13 cellular contexts compared by ENCODE assay signal in genomic region chr1:222240536-222241181, GRCh38.
DNase-seq lines count a peak whose midpoint lies in the region; ATAC-seq, FAIRE-seq and TF ChIP-seq lines count a peak whose summit lies in the region.
"Had no signal": no experiment of that assay in that cellular context is flagged by ENCODE, and none has a peak within 500 bp of the region (broad histone marks: within the 10 kb centered on the region; RNA-seq: fewer than 3 reads in every experiment).

No MANE protein-coding gene starts in this region.

- ATAC-seq in left colon, result no peak
- ATAC-seq: lower lobe of right lung, Panc1 had no signal

- H3K27me3 ChIP-seq in astrocyte (ENCODE audit: insufficient read depth, low read length) (no peaks in the 10 kb centered on the region), tibial artery (no peaks in the 10 kb centered on the region)

- FAIRE-seq in astrocyte (lab: Jason Lieb, UNC) (peak; percentile 73), islet of Langerhans (lab: Jason Lieb, UNC) (peak; percentile 98)

- intact Hi-C loops in tibial artery (cut with DNase I; ENCODE audit: low total_unique reads), result no loop called here
- intact Hi-C loops in left colon (cut with DNase I, micrococcal nuclease), result no loop called here

- TF ChIP-seq CTCF in AG10803 (conservative IDR thresholded peaks at IDR 0.05; ENCODE audit: low read length) (no peak), astrocyte (IDR thresholded peaks at IDR 0.05; ENCODE audit: insufficient read depth, low read depth, low read length) (no peak), tibial artery (IDR thresholded peaks at IDR 0.05) (no peak)

- no peak overlapping the region for H3K4me2 ChIP-seq in astrocyte (ENCODE audit: low read length)

- H3K4me3 Mint-ChIP-seq in astrocyte (ENCODE audit: unreplicated experiment), result no peak overlapping the region
- H3K4me3 Mint-ChIP-seq: CD4-positive, CD25-positive, alpha-beta regulatory T cell had no signal

- H3K4me3 ChIP-seq in AG10803 (ENCODE audit: low read length) (no peak overlapping the region), astrocyte (ENCODE audit: insufficient read depth, low read depth, low read length) (no peak overlapping the region), tibial artery (no peak overlapping the region)
- H3K4me3 ChIP-seq: lower lobe of right lung, thoracic aorta had no signal

- H3K27ac Mint-ChIP-seq in astrocyte (ENCODE audit: unreplicated experiment), result peak overlapping the region; percentile 29
- H3K27ac Mint-ChIP-seq: CD4-positive, CD25-positive, alpha-beta regulatory T cell had no signal

- no peak overlapping the region for H3K9ac ChIP-seq in astrocyte (ENCODE audit: low read length)

- no peaks in the 10 kb centered on the region for H3K79me2 ChIP-seq in astrocyte (ENCODE audit: insufficient read depth, low read length)

- H3K27ac ChIP-seq in astrocyte (ENCODE audit: low read depth, low read length) (no peak overlapping the region), tibial artery (no peak overlapping the region)
- H3K27ac ChIP-seq: lower lobe of right lung, thoracic aorta had no signal

- H3K4me1 ChIP-seq in astrocyte (ENCODE audit: insufficient read depth, low read length), result peaks cover 5% of the 10 kb centered on the region
- no peaks in the 10 kb centered on the region for H3K4me1 ChIP-seq in tibial artery
- H3K4me1 ChIP-seq: lower lobe of right lung had no signal

- H3K9me3 ChIP-seq in astrocyte (ENCODE audit: insufficient read depth, low read depth, low read length), result no peaks in the 10 kb centered on the region
- no peaks in the 10 kb centered on the region for H3K9me3 ChIP-seq in tibial artery
- H3K9me3 ChIP-seq: lower lobe of right lung, thoracic aorta had no signal

- no peaks in the 10 kb centered on the region for H4K20me1 ChIP-seq in astrocyte (ENCODE audit: insufficient read depth, low read length)

- no peaks in the 10 kb centered on the region for H3K27me3 Mint-ChIP-seq in astrocyte (ENCODE audit: low read depth, unreplicated experiment)
- H3K27me3 Mint-ChIP-seq: CD4-positive, CD25-positive, alpha-beta regulatory T cell had no signal

- no peaks in the 10 kb centered on the region for H3K9me3 Mint-ChIP-seq in astrocyte (ENCODE audit: unreplicated experiment)
- H3K9me3 Mint-ChIP-seq: CD4-positive, CD25-positive, alpha-beta regulatory T cell had no signal

- H2AFZ ChIP-seq in astrocyte (ENCODE audit: low read depth, low read length), result no peak overlapping the region

- DNase-seq in AG10803 (ENCODE audit: low read depth), result peak; percentile 53
- DNase-seq in HCEC 1CT, result peak; percentile 51
- DNase-seq in astrocyte (ENCODE audit: low read depth), result peak; percentile 58
- no peak for DNase-seq in tibial artery
- DNase-seq in left colon, result no peak
- DNase-seq in medulla oblongata (ENCODE audit: extremely low spot score), result no peak
- DNase-seq in effector CD4-positive, alpha-beta T cell, result no peak
- DNase-seq: CD4-positive, CD25-positive, alpha-beta regulatory T cell; lower lobe of right lung; NCI-H1048 had no signal

- H3K4me1 Mint-ChIP-seq in astrocyte (ENCODE audit: low read depth, unreplicated experiment), result peaks cover 7% of the 10 kb centered on the region
- H3K4me1 Mint-ChIP-seq: CD4-positive, CD25-positive, alpha-beta regulatory T cell had no signal

- no peaks in the 10 kb centered on the region for H3K36me3 Mint-ChIP-seq in astrocyte (ENCODE audit: low read depth, unreplicated experiment)
- H3K36me3 Mint-ChIP-seq: CD4-positive, CD25-positive, alpha-beta regulatory T cell had no signal

- H3K36me3 ChIP-seq in astrocyte (ENCODE audit: insufficient read depth, low read length), result no peaks in the 10 kb centered on the region
- no peaks in the 10 kb centered on the region for H3K36me3 ChIP-seq in tibial artery
- H3K36me3 ChIP-seq: lower lobe of right lung, thoracic aorta had no signal

Comparison
In these comparisons a context has a peak if more than half of its experiments do, and no peak if none do; other contexts are left out.
1. DNase-seq: peak in AG10803 (single experiment), HCEC 1CT (single experiment) and astrocyte (single experiment); none in tibial artery (0 of 2), left colon (0 of 2), medulla oblongata (single experiment) and effector CD4-positive, alpha-beta T cell (single experiment).